ENCODE assay signal across 8 cellular contexts in genomic region chr7:142338633-142339501, GRCh38.
DNase-seq lines count a peak whose midpoint lies in the region; ATAC-seq, FAIRE-seq and TF ChIP-seq lines count a peak whose summit lies in the region.

No MANE protein-coding gene starts in this region.

- no peak for TF ChIP-seq RAD21 in HepG2 (CRISPR knock-in tag; IDR thresholded peaks at IDR 0.05)

- no peaks in the 10 kb centered on the region for H3K79me2 ChIP-seq in HepG2 (ENCODE audit: insufficient read depth, low read length)

- CTCF ChIA-PET in activated CD4-positive, alpha-beta memory T cell treated with anti-CD3 and anti-CD28 coated beads for 36 hours (lab: Charles Lee): interaction anchor here (0.8 to 2.2 kb wide), 9 partner anchors 13 to 876 kb away, joined by 3 to 15 read pairs (median 3); no protein-coding TSS in a partner anchor
- CTCF ChIA-PET in HepG2 (lab: Yijun Ruan, JAX; ENCODE audit: low intra/inter-chr PET ratio, low total read pairs): no interaction called here

- H3K27ac ChIP-seq in HepG2 (ENCODE audit: extremely low read length, insufficient read depth, low read length): no peak overlapping the region

- H3K36me3 Mint-ChIP-seq in activated CD4-positive, alpha-beta memory T cell treated with anti-CD3 and anti-CD28 coated beads for 36 hours: no peaks in the 10 kb centered on the region

- H3K9ac ChIP-seq in HepG2 (ENCODE audit: insufficient read depth, low read depth, low read length): no peak overlapping the region

- H3K4me3 Mint-ChIP-seq in activated CD4-positive, alpha-beta memory T cell treated with anti-CD3 and anti-CD28 coated beads for 36 hours: no peak overlapping the region

- 46% methylated on average over 6 of the region's 6 CpGs for WGBS in HepG2 (ENCODE audit: low lambda C conversion rate)

- FAIRE-seq in D721Med (lab: Jason Lieb, UNC) (no peak), HepG2 (lab: Jason Lieb, UNC) (no peak)

- H3K27me3 ChIP-seq in HepG2 (ENCODE audit: control insufficient read depth in 1 of 2, insufficient read depth in 2 of 2, low read length in 2 of 2): peaks cover 0 to 10% of the 10 kb centered on the region in 2 experiments; a peak in 2 of 5 replicates

- no peaks in the 10 kb centered on the region for H3K4me1 ChIP-seq in HepG2 (ENCODE audit: insufficient read depth, low read length)

- BruUV-seq in HepG2 (replicated peaks; lab: Mats Ljungman, UMichigan): no TSS peak

- POLR2A ChIA-PET in activated CD4-positive, alpha-beta memory T cell treated with anti-CD3 and anti-CD28 coated beads for 36 hours (lab: Charles Lee): interaction anchor here (0.9 kb wide), 1 partner anchor 472 kb away, joined by 3 read pairs; no protein-coding TSS in a partner anchor
- POLR2A ChIA-PET in HepG2 (lab: Yijun Ruan, JAX): no interaction called here

- peak overlapping the region; percentile 23 for H3K27ac Mint-ChIP-seq in activated CD4-positive, alpha-beta memory T cell treated with anti-CD3 and anti-CD28 coated beads for 36 hours

- no peaks in the 10 kb centered on the region for H3K9me3 ChIP-seq in HepG2 (ENCODE audit: low read length)

- ATAC-seq in HepG2: peak; percentile 86
- ATAC-seq in left ventricle myocardium superior: no peak

- H3K27me3 Mint-ChIP-seq in activated CD4-positive, alpha-beta memory T cell treated with anti-CD3 and anti-CD28 coated beads for 36 hours: peaks cover 1% of the 10 kb centered on the region

- TF ChIP-seq POLR2A in HepG2 (IDR thresholded peaks at IDR 0.05; ENCODE audit: insufficient read depth in 1 of 2, low read depth in 2 of 2, low read length in 2 of 2): no peak

- no peaks in the 10 kb centered on the region for H3K36me3 ChIP-seq in HepG2 (replicated peaks in 1 of 2; ENCODE audit: control insufficient read depth in 1 of 2, insufficient read depth in 2 of 2, low read length in 2 of 2)

- TF ChIP-seq CTCF in D721Med (IDR thresholded peaks at IDR 0.05; ENCODE audit: insufficient read depth, missing control alignments) (peak; percentile 63), HepG2 (CRISPR knock-in tag; IDR thresholded peaks at IDR 0.05) (peak; percentile 56)

- no peak overlapping the region for H2AFZ ChIP-seq in HepG2 (ENCODE audit: low read length)

- H3K4me3 ChIP-seq in HepG2 (replicated peaks in 1 of 3; ENCODE audit: insufficient read depth in 1 of 3, low read depth in 2 of 3, low read length in 3 of 3): no peak overlapping the region

- H4K20me1 ChIP-seq in HepG2 (ENCODE audit: insufficient read depth, low read length): no peaks in the 10 kb centered on the region

- peaks cover 18% of the 10 kb centered on the region for H3K4me1 Mint-ChIP-seq in activated CD4-positive, alpha-beta memory T cell treated with anti-CD3 and anti-CD28 coated beads for 36 hours (ENCODE audit: low read depth)

- no peak overlapping the region for H3K4me2 ChIP-seq in HepG2 (ENCODE audit: low read depth, low read length)

- TF ChIP-seq EP300 in HepG2 (IDR thresholded peaks at IDR 0.05; ENCODE audit: low read depth in 2 of 2, low read length in 2 of 2) (no peak), HepG2 (CRISPR knock-in tag; IDR thresholded peaks at IDR 0.05; ENCODE audit: borderline replicate concordance) (no peak)

- no peaks in the 10 kb centered on the region for H3K9me3 Mint-ChIP-seq in activated CD4-positive, alpha-beta memory T cell treated with anti-CD3 and anti-CD28 coated beads for 36 hours

- in situ Hi-C loops in HepG2 (cut with HindIII; ENCODE audit: extremely low pct_ligation_motif_present, low pct_unique_long_range_greater_than_20kb): no loop called here

- intact Hi-C loops in activated CD4-positive, alpha-beta memory T cell treated with anti-CD3 and anti-CD28 coated beads for 36 hours (cut with micrococcal nuclease): loop anchor here (5.0 kb wide), 1 partner anchor 468 kb away; no protein-coding TSS in a partner anchor
- intact Hi-C loops in HepG2 (cut with micrococcal nuclease; ENCODE audit: unreplicated experiment) (no loop called here), left ventricle myocardium superior (cut with micrococcal nuclease) (no loop called here)

- no peak for DNase-seq in D721Med (ENCODE audit: insufficient read length, low spot score)
- peak; percentile 53 for DNase-seq in HT-29 (ENCODE audit: low spot score)
- DNase-seq in activated CD4-positive, alpha-beta memory T cell treated with anti-CD3 and anti-CD28 coated beads for 36 hours: peak; percentile 56
- DNase-seq in HepG2 (ENCODE audit: low spot score): no peak
- no peak for DNase-seq in DMS153 treated with DMSO at 0.1 percent for 48 hours (lab: John Stamatoyannopoulos, UW; ENCODE audit: unreplicated experiment)
- no peak for DNase-seq in NOMO-1 (lab: John Stamatoyannopoulos, UW; ENCODE audit: unreplicated experiment in 2 of 2)
- DNase-seq in left ventricle myocardium superior: no peak
- no peak for DNase-seq in cortex of kidney (lab: John Stamatoyannopoulos, UW)

TF ChIP-seq in HepG2, 621 proteins besides CTCF, POLR2A, EP300 and RAD21:
- peak; percentile 17; the same call in 1 of the 2 replicates for TF ChIP-seq STAG1 (CRISPR knock-in tag; IDR thresholded peaks at IDR 0.05)
- TF ChIP-seq ZBTB39 (CRISPR knock-in tag; IDR thresholded peaks at IDR 0.05): no peak

Comparison
In these comparisons a context has a peak if more than half of its experiments do, and no peak if none do; other contexts are left out.
1. DNase-seq: peak in HT-29 (single experiment) and activated CD4-positive, alpha-beta memory T cell treated with anti-CD3 and anti-CD28 coated beads for 36 hours (single experiment); none in D721Med (single experiment), HepG2 (single experiment), DMS153 treated with DMSO at 0.1 percent for 48 hours (single experiment), NOMO-1 (0 of 2), left ventricle myocardium superior (single experiment) and cortex of kidney (single experiment).